ENCODE assay signal across 8 cellular contexts in the genomic region with DNA sequence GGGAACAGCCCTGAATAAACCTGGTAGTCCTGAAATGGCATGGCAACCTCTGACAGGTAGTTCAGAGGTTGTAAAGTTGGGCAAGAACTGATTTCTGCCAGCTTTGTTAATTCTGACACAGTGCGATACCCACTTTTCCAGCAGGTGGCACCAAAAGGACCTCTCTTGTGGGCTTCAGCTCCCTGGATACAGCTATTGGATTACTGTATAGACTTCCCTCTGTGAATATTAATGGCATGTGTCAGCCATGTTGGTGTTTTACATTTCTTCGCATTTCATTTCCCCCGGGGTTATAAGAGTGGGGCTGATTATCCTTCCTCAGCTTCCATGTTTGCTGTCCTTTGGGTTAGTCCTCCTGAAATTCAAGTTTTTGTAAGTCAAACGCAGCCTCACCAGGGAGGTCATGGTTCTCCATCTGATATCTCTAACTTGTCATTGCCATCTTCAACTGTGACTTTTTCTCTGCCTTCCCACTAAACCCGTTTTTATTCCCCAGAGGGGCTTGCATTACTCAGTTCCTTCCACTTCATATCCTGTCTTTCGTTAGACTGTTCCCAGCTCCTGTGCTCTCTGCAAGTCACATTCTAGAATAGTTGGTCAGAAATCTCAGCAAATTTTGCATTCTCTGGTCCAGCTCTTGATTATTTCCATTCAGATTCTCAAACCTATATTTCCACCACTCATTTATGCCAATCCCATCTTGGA.
A peak's percentile ranks its signal among the peaks of the same experiment; 100 is the strongest.
DNase-seq lines count a peak whose midpoint lies in the region; TF ChIP-seq lines count a peak whose summit lies in the region.

No MANE protein-coding gene starts in this region.

- H3K27ac ChIP-seq in dorsolateral prefrontal cortex = no peak overlapping the region
- H3K27ac ChIP-seq in tibial artery = peak overlapping the region; percentile 37 to 45

- POLR2A ChIA-PET in GM10248 (lab: Yijun Ruan, JAX) = no interaction called here

- DNase-seq in A172 (ENCODE audit: low spot score) = peak; percentile 68
- peak; percentile 29 for DNase-seq in GM10248 (ENCODE audit: extremely low spot score)
- DNase-seq in LNCaP clone FGC (ENCODE audit: low read depth) = peak; percentile 61
- DNase-seq in SHP77 treated with DMSO at 0.1 percent for 48 hours (lab: John Stamatoyannopoulos, UW) = peak; percentile 62
- DNase-seq in dorsolateral prefrontal cortex = peak in 7 of 10 donors; percentile 30 to 72 (median 53)
- peak; percentile 68 to 83 for DNase-seq in lung microvascular endothelial cell (ENCODE audit: low read depth in 2 of 2)
- DNase-seq in tibial artery = peak; percentile 55 to 76
- no peak for DNase-seq in cortex of kidney (lab: John Stamatoyannopoulos, UW)

- intact Hi-C loops in dorsolateral prefrontal cortex (cut with DNase I) (loop anchor here in 1 of 2 donors (5.0 kb wide), 1 partner anchor 391 kb away; no protein-coding TSS in a partner anchor), tibial artery (cut with DNase I; ENCODE audit: low total_unique reads) (no loop called here)

- H3K27me3 ChIP-seq in dorsolateral prefrontal cortex (peaks cover 0 to 6% (median 0%) of the 10 kb centered on the region in 45 donors), tibial artery (no peaks in the 10 kb centered on the region)

- peaks cover 0 to 32% (median 13%) of the 10 kb centered on the region in 4 donors for H3K4me1 ChIP-seq in tibial artery

- H3K36me3 ChIP-seq in tibial artery = no peaks in the 10 kb centered on the region

- TF ChIP-seq CTCF in GM10248 (IDR thresholded peaks at IDR 0.05; ENCODE audit: control extremely low read depth, extremely low read depth, low read depth, missing control alignments) (peak; percentile 41), LNCaP clone FGC (IDR thresholded peaks at IDR 0.05; ENCODE audit: control insufficient read depth, extremely low read depth, insufficient read depth) (peak; percentile 86), dorsolateral prefrontal cortex (IDR thresholded peaks at IDR 0.05 in 54 of 56, conservative IDR thresholded peaks at IDR 0.05 in 2 of 56; ENCODE audit: low read depth in 1 of 56, partially characterized antibody in 56 of 56) (peak; percentile 40 to 84 (median 73)), tibial artery (IDR thresholded peaks at IDR 0.05) (peak; percentile 65 to 69)

- H3K4me3 ChIP-seq in LNCaP clone FGC (ENCODE audit: low read depth, low read length) (no peak overlapping the region), dorsolateral prefrontal cortex (no peak overlapping the region), tibial artery (no peak overlapping the region)

- H3K9me3 ChIP-seq in tibial artery = no peaks in the 10 kb centered on the region

- CTCF ChIA-PET in GM10248 (lab: Yijun Ruan, JAX) = interaction anchor here (0.6 to 5.5 kb wide), 22 partner anchors 10 to 501 kb away, joined by 3 to 50 read pairs (median 4); no protein-coding TSS in a partner anchor

Comparison
In these comparisons a context has a peak if more than half of its experiments do, and no peak if none do; other contexts are left out.
1. H3K27ac ChIP-seq: peak in tibial artery (2 of 2); none in dorsolateral prefrontal cortex (0 of 59).
2. Peak in every context shown above with its lines, with median percentiles within 50 percentile points of each other: CTCF ChIP-seq.